ENCODE assay signal across 23 cellular contexts in the genomic region with DNA sequence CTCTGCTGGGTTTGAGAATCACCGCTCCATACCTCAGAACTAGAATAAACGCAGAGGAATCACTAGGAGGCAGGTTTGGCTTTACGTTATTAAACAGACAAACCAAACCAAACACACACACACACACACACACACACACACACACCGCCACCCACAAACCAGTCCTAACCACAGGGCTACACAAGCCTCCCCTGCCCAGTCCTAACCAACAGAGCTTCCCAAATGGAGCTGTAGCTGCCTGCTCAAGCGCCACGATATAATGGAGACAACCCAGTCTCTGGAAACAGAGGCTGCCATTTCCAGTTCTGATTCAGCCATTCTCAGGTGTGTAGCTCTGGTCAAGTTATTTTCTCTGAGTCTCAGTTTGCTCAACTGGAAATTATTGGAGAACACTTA.
"Had no signal": no experiment of that assay in that cellular context is flagged by ENCODE, and none has a peak within 500 bp of the region (broad histone marks: within the 10 kb centered on the region; RNA-seq: fewer than 3 reads in every experiment).

No MANE protein-coding gene starts in this region.

- H3K36me3 Mint-ChIP-seq: naive B cell had no signal

- H3K36me3 ChIP-seq: gastrocnemius medialis, left ventricle myocardium inferior, lower lobe of right lung, pancreas, prostate gland, right lobe of liver, tibial nerve, upper lobe of right lung, vagina had no signal

- H3K9me3 Mint-ChIP-seq: immature natural killer cell; naive B cell; stimulated activated naive CD8-positive, alpha-beta T cell treated with anti-CD3 and anti-CD28 coated beads, Interleukin-15, amount 100 ng/mL, for 72 hours had no signal

- DNase-seq: cortex of kidney; dorsolateral prefrontal cortex; effector CD8-positive, alpha-beta T cell; gastrocnemius medialis; immature natural killer cell; left ventricle myocardium inferior; lower lobe of right lung; naive B cell; nucleus accumbens; pancreas; retina; right lobe of liver; stimulated activated CD4-positive, alpha-beta T cell treated with anti-CD3 and anti-CD28 coated beads, Interleukin-2, amount 100 ng/mL, for 24 hours; stimulated activated CD4-positive, alpha-beta T cell treated with anti-CD3 and anti-CD28 coated beads, Interleukin-4, amount 100 ng/mL, for 4 hours; stimulated activated naive B cell treated with anti-CD40 and anti-IgM and Interleukin-4, amounts not matched to agents 10 μg/mL and 1 μg/mL and 100 μg/mL, for 72 hours; stimulated activated naive CD8-positive, alpha-beta T cell treated with anti-CD3 and anti-CD28 coated beads, Interleukin-15, amount 100 ng/mL, for 72 hours; testis; upper lobe of right lung had no signal

- H3K4me3 Mint-ChIP-seq: immature natural killer cell; memory B cell; naive B cell; stimulated activated naive B cell treated with anti-CD40 and anti-IgM and Interleukin-4, amounts not matched to agents 10 μg/mL and 1 μg/mL and 100 μg/mL, for 72 hours; stimulated activated naive CD8-positive, alpha-beta T cell treated with anti-CD3 and anti-CD28 coated beads, Interleukin-15, amount 100 ng/mL, for 72 hours had no signal

- H3K27me3 Mint-ChIP-seq: naive B cell; stimulated activated naive B cell treated with anti-CD40 and anti-IgM and Interleukin-4, amounts not matched to agents 10 μg/mL and 1 μg/mL and 100 μg/mL, for 72 hours; stimulated activated naive CD8-positive, alpha-beta T cell treated with anti-CD3 and anti-CD28 coated beads, Interleukin-15, amount 100 ng/mL, for 72 hours had no signal

- ATAC-seq: gastrocnemius medialis; lower lobe of right lung; pancreas; right lobe of liver; stimulated activated naive B cell treated with anti-CD40 and anti-IgM and Interleukin-4, amounts not matched to agents 10 μg/mL and 1 μg/mL and 100 μg/mL, for 72 hours; stimulated activated naive CD8-positive, alpha-beta T cell treated with anti-CD3 and anti-CD28 coated beads, Interleukin-15, amount 100 ng/mL, for 72 hours; upper lobe of right lung had no signal

- H3K27ac Mint-ChIP-seq: immature natural killer cell; memory B cell; stimulated activated naive B cell treated with anti-CD40 and anti-IgM and Interleukin-4, amounts not matched to agents 10 μg/mL and 1 μg/mL and 100 μg/mL, for 72 hours had no signal

- H3K27ac ChIP-seq: dorsolateral prefrontal cortex, gastrocnemius medialis, left ventricle myocardium inferior, lower lobe of right lung, pancreas, prostate gland, right lobe of liver, testis, tibial nerve, upper lobe of right lung, vagina had no signal

- H3K9me3 ChIP-seq: gastrocnemius medialis, left ventricle myocardium inferior, lower lobe of right lung, pancreas, prostate gland, right lobe of liver, testis, tibial nerve, upper lobe of right lung, vagina had no signal

- H3K4me1 ChIP-seq: gastrocnemius medialis, right lobe of liver, testis, tibial nerve had no signal

- H3K27me3 ChIP-seq: dorsolateral prefrontal cortex, gastrocnemius medialis, pancreas, right lobe of liver, testis, tibial nerve, upper lobe of right lung, vagina had no signal

- H3K4me3 ChIP-seq: dorsolateral prefrontal cortex, gastrocnemius medialis, left ventricle myocardium inferior, lower lobe of right lung, pancreas, prostate gland, right lobe of liver, testis, tibial nerve, upper lobe of right lung, vagina had no signal

- FAIRE-seq: keratinocyte, pancreas had no signal
